In the genomic region with DNA sequence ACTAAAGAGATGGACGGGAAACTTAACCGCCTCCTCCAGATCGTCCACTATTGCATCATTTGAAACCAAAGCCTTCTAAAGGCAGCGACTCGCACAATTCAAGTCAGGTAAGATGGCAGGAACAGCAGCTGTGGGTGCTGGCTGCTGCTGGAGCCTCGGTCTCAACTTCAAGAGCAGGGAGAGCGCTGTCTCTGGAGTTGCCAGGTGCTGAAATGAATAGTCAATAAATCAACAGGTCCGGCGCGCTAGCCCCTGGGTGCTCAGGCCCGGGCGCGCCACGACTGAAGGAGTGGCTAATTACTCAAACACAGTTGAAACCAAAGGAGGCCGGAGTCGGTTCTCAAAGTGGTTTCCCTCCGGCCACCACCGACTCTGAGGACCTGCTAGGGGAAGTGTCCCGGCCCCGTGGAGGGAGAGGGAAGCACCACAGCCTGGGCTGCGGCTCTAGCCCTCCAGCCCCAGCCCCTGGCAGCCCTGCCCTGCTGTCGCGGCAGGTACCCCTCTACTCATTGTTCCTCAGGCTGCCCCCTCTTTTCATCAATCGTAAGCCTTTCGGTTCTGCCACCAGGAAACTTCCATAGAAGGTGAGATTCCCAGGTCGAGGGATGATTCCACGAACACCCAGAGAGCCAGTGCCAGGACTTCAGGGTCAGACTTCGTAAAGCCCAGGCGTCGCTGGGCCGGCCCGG, we compare ENCODE assay signal across 8 cellular contexts. TPM values are rescaled to one million over a fixed set of nuclear protein-coding genes. Genes with fewer than 3 reads are reported as not detected.
DNase-seq lines count a peak whose midpoint lies in the region; ATAC-seq and TF ChIP-seq lines count a peak whose summit lies in the region.

No MANE protein-coding gene starts in this region.

- H3K4me3 Mint-ChIP-seq in neural crest cell: peak overlapping the region; percentile 98

- peaks cover 13% of the 10 kb centered on the region for H3K4me1 Mint-ChIP-seq in neural crest cell

- no peak overlapping the region for H3K27ac Mint-ChIP-seq in neural crest cell (ENCODE audit: unreplicated experiment)

- H3K4me3 ChIP-seq in fibroblast of villous mesenchyme (ENCODE audit: low read depth, low read length): peak overlapping the region; percentile 89

- H3K27me3 Mint-ChIP-seq in neural crest cell (ENCODE audit: low read depth): peaks cover 20% of the 10 kb centered on the region

- no peaks in the 10 kb centered on the region for H3K36me3 Mint-ChIP-seq in neural crest cell (ENCODE audit: low read depth)

- DNase-seq in DMS53 (lab: John Stamatoyannopoulos, UW): peak; percentile 81
- peak; percentile 86 to 96 for DNase-seq in NCI-H526 (lab: John Stamatoyannopoulos, UW)
- peak; percentile 20 to 23 for DNase-seq in activated T-helper 1 cell treated with anti-CD3 and anti-CD28 coated beads, Interleukin-2, amount 50 U/mL, for 16 hours (ENCODE audit: low read depth in 1 of 2, low spot score in 1 of 2)
- peak; percentile 70 for DNase-seq in fibroblast of villous mesenchyme (ENCODE audit: low read depth)
- peak; percentile 8 for DNase-seq in neural crest cell (ENCODE audit: low read depth, low spot score)
- DNase-seq in GOT3 (lab: John Stamatoyannopoulos, UW): no peak

- no peak for TF ChIP-seq CTCF in fibroblast of villous mesenchyme (IDR thresholded peaks at IDR 0.05; ENCODE audit: insufficient read depth, low read depth, low read length)
- no peak for TF ChIP-seq CTCF in neural crest cell (conservative IDR thresholded peaks at IDR 0.05)

- ATAC-seq in HG02938 (IDR thresholded peaks at IDR 0.05; ENCODE audit: unreplicated experiment): peak; percentile 30
- no peak for ATAC-seq in GM19395 (IDR thresholded peaks at IDR 0.05; ENCODE audit: unreplicated experiment)

- no peaks in the 10 kb centered on the region for H3K9me3 Mint-ChIP-seq in neural crest cell

RNA-seq across cellular contexts. Expression of gene TTC39B, which starts 0.8 kb away (rescaled TPM):
- total RNA-seq in fibroblast of villous mesenchyme (13.5 and 16.0 TPM in 2 replicates), neural crest cell (3.7 TPM in 2 replicates)
